17 cellular contexts compared by ENCODE assay signal in the genomic region with DNA sequence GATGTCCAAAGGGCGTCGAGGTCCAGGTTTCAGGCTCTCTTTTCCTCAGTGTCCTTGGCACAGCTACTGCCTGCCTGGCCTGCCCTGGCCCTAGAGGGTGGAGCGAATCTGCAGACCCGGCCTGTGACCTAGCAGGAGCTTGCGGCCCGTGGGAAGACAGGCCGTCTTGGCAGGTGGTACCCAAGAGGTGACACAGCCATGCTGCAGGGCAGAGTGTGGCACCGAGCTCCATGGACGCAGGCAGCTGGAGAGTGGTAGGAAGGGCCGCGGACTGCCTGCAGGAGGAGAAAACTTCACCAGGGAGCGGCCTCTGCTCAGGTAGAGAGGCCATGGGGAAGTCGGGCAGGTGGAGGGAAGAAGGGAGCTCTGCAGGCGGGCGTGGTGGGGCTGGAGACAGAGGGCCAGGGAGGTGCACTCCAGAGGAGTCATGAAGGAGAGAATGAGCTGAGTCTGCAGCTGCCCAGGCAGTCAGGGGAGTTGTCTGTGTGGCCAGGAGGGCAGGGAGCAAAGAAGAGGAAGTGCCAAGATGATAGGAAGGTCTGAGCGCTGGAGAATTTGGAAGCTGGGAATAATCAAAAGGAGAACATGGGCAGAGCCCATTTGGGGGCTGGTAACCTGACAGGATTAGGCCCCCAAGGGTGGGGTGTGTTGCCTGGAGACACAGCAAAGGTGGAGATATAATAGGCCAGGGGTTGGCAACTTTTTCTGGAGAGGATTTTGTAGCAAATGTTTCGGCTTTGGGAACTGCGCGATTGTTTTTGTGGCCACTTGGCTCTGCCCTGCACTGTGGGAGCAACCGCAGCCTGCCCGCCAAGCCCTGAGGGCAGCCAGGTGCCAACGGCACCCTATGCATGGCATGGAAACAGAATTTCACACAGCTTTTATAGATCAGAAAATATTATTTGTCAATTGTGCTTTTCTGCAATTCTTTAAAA.
"Had no signal": no experiment of that assay in that cellular context is flagged by ENCODE, and none has a peak within 500 bp of the region (broad histone marks: within the 10 kb centered on the region; RNA-seq: fewer than 3 reads in every experiment).

No MANE protein-coding gene starts in this region.

- H3K27ac ChIP-seq: hepatocyte, prostate gland, right atrium auricular region, stomach had no signal

- H3K4me3 ChIP-seq: hepatocyte, prostate gland, right atrium auricular region, stomach had no signal

- H3K27me3 Mint-ChIP-seq: activated naive CD4-positive, alpha-beta T cell treated with anti-CD3 and anti-CD28 coated beads, Interleukin-2, amount 50 U/mL, for 24 hours had no signal

- H3K36me3 Mint-ChIP-seq: activated naive CD4-positive, alpha-beta T cell treated with anti-CD3 and anti-CD28 coated beads, Interleukin-2, amount 50 U/mL, for 24 hours; natural killer cell treated with Interleukin-12 subunit alpha and Interleukin-12 subunit beta and Interleukin-15 and Interleukin-18, amount 100 ng/mL, for 72 hours; type B pancreatic cell had no signal

- ATAC-seq: activated CD4-positive, CD25-positive, alpha-beta regulatory T cell treated with anti-CD3 and anti-CD28 coated beads, Interleukin-2, amount 50 U/mL, for 24 hours; effector memory CD8-positive, alpha-beta T cell; left cardiac atrium had no signal

- H3K4me1 ChIP-seq: prostate gland, right atrium auricular region, stomach had no signal

- H3K36me3 ChIP-seq: prostate gland, right atrium auricular region, stomach had no signal

- H3K27ac Mint-ChIP-seq: activated CD4-positive, alpha-beta T cell treated with anti-CD3 and anti-CD28 coated beads, Interleukin-2, amount 10 ng/mL, durations not matched to agents 7 days and 5 days; activated naive CD4-positive, alpha-beta T cell treated with anti-CD3 and anti-CD28 coated beads, Interleukin-2, amount 50 U/mL, for 24 hours; effector memory CD8-positive, alpha-beta T cell; natural killer cell treated with Interleukin-12 subunit alpha and Interleukin-12 subunit beta and Interleukin-15 and Interleukin-18, amount 100 ng/mL, for 72 hours; T-helper 1 cell treated with Interleukin-12 subunit alpha and Interleukin-12 subunit beta and Interleukin-4 antibody, amounts not matched to agents 30 μg/mL and 1 μg/mL, for 36 hours; type B pancreatic cell had no signal

- H3K9me3 ChIP-seq: prostate gland, right atrium auricular region, stomach had no signal

- H3K27me3 ChIP-seq: hepatocyte, right atrium auricular region had no signal

- H3K4me3 Mint-ChIP-seq: activated CD4-positive, alpha-beta T cell treated with anti-CD3 and anti-CD28 coated beads, Interleukin-2, amount 10 ng/mL, durations not matched to agents 7 days and 5 days; activated naive CD4-positive, alpha-beta T cell treated with anti-CD3 and anti-CD28 coated beads, Interleukin-2, amount 50 U/mL, for 24 hours; effector memory CD8-positive, alpha-beta T cell; natural killer cell treated with Interleukin-12 subunit alpha and Interleukin-12 subunit beta and Interleukin-15 and Interleukin-18, amount 100 ng/mL, for 72 hours; T-helper 1 cell treated with Interleukin-12 subunit alpha and Interleukin-12 subunit beta and Interleukin-4 antibody, amounts not matched to agents 30 μg/mL and 1 μg/mL, for 36 hours; type B pancreatic cell had no signal

- H3K4me1 Mint-ChIP-seq: activated CD4-positive, alpha-beta T cell treated with anti-CD3 and anti-CD28 coated beads, Interleukin-2, amount 10 ng/mL, durations not matched to agents 7 days and 5 days; activated naive CD4-positive, alpha-beta T cell treated with anti-CD3 and anti-CD28 coated beads, Interleukin-2, amount 50 U/mL, for 24 hours had no signal

- DNase-seq: activated CD4-positive, alpha-beta T cell treated with anti-CD3 and anti-CD28 coated beads, Interleukin-2, amount 10 ng/mL, durations not matched to agents 7 days and 5 days; activated gamma-delta T cell; dermis blood vessel endothelial cell; effector memory CD8-positive, alpha-beta T cell; foreskin fibroblast; left cardiac atrium; occipital lobe; stimulated activated CD4-positive, alpha-beta T cell treated with anti-CD3 and anti-CD28 coated beads, Interleukin-2, amount 100 ng/mL, for 24 hours; stomach had no signal

- H3K9me3 Mint-ChIP-seq: activated CD4-positive, alpha-beta T cell treated with anti-CD3 and anti-CD28 coated beads, Interleukin-2, amount 10 ng/mL, durations not matched to agents 7 days and 5 days; activated naive CD4-positive, alpha-beta T cell treated with anti-CD3 and anti-CD28 coated beads, Interleukin-2, amount 50 U/mL, for 24 hours; natural killer cell treated with Interleukin-12 subunit alpha and Interleukin-12 subunit beta and Interleukin-15 and Interleukin-18, amount 100 ng/mL, for 72 hours; T-helper 1 cell treated with Interleukin-12 subunit alpha and Interleukin-12 subunit beta and Interleukin-4 antibody, amounts not matched to agents 30 μg/mL and 1 μg/mL, for 36 hours; type B pancreatic cell had no signal
